9 cellular contexts compared by ENCODE assay signal in the genomic region with DNA sequence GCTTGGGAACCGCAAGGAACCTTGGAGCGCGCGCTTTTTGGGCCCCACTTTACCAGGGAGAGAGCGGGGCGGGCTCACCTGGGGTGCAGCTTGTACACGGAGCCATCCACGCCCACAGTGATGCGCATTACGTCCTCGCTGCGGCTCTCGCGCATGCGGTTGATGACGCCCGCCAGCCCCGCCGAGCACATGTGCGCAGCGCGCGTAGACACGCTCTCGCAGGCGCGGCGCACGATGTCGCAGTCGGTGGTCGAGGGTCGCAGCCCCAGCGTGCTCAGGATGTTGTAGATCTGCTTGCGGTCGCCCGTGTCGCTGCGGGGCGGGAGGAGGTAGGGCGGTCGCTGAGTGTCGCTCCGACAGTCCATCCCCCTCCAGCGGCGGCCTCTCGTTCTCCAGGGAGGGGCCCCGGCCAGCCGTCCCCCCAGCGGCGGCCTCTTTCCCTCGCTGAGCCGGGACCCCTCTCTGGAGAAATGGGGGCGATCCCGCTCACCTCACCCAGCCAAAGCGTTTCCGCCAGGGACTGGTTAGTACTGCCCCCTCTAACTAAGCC. TPM values are rescaled to one million over a fixed set of nuclear protein-coding genes. Genes with fewer than 3 reads are reported as not detected.
DNase-seq lines count a peak whose midpoint lies in the region; ATAC-seq and TF ChIP-seq lines count a peak whose summit lies in the region.
"Had no signal": no experiment of that assay in that cellular context is flagged by ENCODE, and none has a peak within 500 bp of the region (broad histone marks: within the 10 kb centered on the region; RNA-seq: fewer than 3 reads in every experiment).

No MANE protein-coding gene starts in this region.

- peak; percentile 50 for DNase-seq in activated CD4-positive, alpha-beta T cell treated with anti-CD3 and anti-CD28 coated beads for 1 hour
- DNase-seq in colonic mucosa (no peak), middle frontal gyrus (ENCODE audit: extremely low spot score, low spot score) (peak; percentile 21)
- peak; percentile 62 for DNase-seq in stimulated activated CD8-positive, alpha-beta memory T cell treated with anti-CD3 and anti-CD28 coated beads, Interleukin-4, amount 100 ng/mL, for 48 hours

- ATAC-seq in HG02870 (IDR thresholded peaks at IDR 0.05; ENCODE audit: unreplicated experiment) (no peak), HG02884 (IDR thresholded peaks at IDR 0.05; ENCODE audit: unreplicated experiment) (no peak), GM18909 (IDR thresholded peaks at IDR 0.05; ENCODE audit: poor library complexity, unreplicated experiment) (no peak), HG03025 (IDR thresholded peaks at IDR 0.05; ENCODE audit: low FRiP score, unreplicated experiment) (no peak)

- peak overlapping the region; percentile 34 for H3K4me3 ChIP-seq in colonic mucosa

- intact Hi-C loops in colonic mucosa (cut with DNase I), result no loop called here

- no peak overlapping the region for H3K27ac ChIP-seq in colonic mucosa
- H3K27ac ChIP-seq: right lobe of liver had no signal

- no peak overlapping the region for H3K9ac ChIP-seq in colonic mucosa (ENCODE audit: low read depth in 2 of 2, low read length in 2 of 2)

- H3K27me3 ChIP-seq in colonic mucosa, result no peaks in the 10 kb centered on the region
- H3K27me3 ChIP-seq: right lobe of liver had no signal

- no peaks in the 10 kb centered on the region for H3K4me1 ChIP-seq in colonic mucosa
- H3K4me1 ChIP-seq: right lobe of liver had no signal

- H3K9me3 ChIP-seq in colonic mucosa, result no peaks in the 10 kb centered on the region
- H3K9me3 ChIP-seq: right lobe of liver had no signal

- no peak for TF ChIP-seq CTCF in colonic mucosa (IDR thresholded peaks at IDR 0.05)

- H3K36me3 ChIP-seq in colonic mucosa, result no peaks in the 10 kb centered on the region
- H3K36me3 ChIP-seq: right lobe of liver had no signal

RNA-seq across cellular contexts. Expression of gene MYL7, which starts 4.4 kb away (rescaled TPM):
- 1 to 10 TPM in 1 of 2 donors, not detected in 1; 2.2 TPM for total RNA-seq in colonic mucosa

RNA-seq across cellular contexts. Expression of gene POLD2, which starts 22.1 kb away (rescaled TPM):
- total RNA-seq in colonic mucosa, result 100 to 1,000 TPM in 1 of 2 donors, 10 to 100 TPM in 1; 54.8 to 161 TPM

RNA-seq across cellular contexts. Expression of gene AEBP1, which starts 41.3 kb away (rescaled TPM):
- 10 to 100 TPM; 21.4 to 30.4 TPM for total RNA-seq in colonic mucosa

RNA-seq across cellular contexts. Expression of gene GCK, which starts 43.7 kb away (rescaled TPM):
- total RNA-seq in colonic mucosa, result under 1 TPM; 0.17 to 0.19 TPM

RNA-seq across cellular contexts. Expression of gene YKT6, which starts 55.3 kb away (rescaled TPM):
- 100 to 1,000 TPM in 1 of 2 donors, 10 to 100 TPM in 1; 83.0 to 103 TPM for total RNA-seq in colonic mucosa
